Comparison of ENCODE assay signal across 1 cellular context in the genomic region with DNA sequence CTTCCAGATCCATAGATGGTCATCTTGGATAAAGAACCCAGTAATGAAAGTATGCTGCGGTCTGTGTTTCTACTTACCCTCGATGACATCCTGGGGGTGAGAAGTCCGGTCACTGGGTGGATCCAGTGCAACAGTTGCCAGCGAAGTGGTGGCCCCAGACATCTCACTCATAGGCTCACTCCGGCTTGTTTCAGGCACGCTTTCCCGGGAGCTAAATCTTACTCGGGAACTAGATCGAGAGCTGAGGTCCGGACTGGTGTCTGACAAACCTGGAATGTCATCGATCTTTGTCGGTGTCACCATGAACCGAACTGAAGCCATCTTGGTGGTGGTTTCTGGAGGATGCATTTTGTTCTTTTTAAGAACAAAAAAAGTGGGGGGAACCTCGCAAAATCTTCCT.
TF ChIP-seq lines count a peak whose summit lies in the region.

No MANE protein-coding gene starts in this region.

TF ChIP-seq in K562, 482 proteins besides CTCF, POLR2A, EP300 and RAD21 (continues in another document):
- TF ChIP-seq EZH2 (IDR thresholded peaks at IDR 0.05; ENCODE audit: borderline replicate concordance, low read depth, low read length) (no peak), MYC (IDR thresholded peaks at IDR 0.05; ENCODE audit: low read depth, low read length) (no peak), MYC (CRISPR knock-in tag; IDR thresholded peaks at IDR 0.05; ENCODE audit: borderline replicate concordance, low read depth) (0 out of 2 replicates have a peak, but pooled peaks have one; percentile 50), PTRF (tag; IDR thresholded peaks at IDR 0.05) (peak; percentile 72; the same call in 1 of the 2 replicates), HMG20B (CRISPR knock-in tag; IDR thresholded peaks at IDR 0.05) (no peak), ZNF740 (CRISPR knock-in tag; IDR thresholded peaks at IDR 0.05) (no peak), ZNF740 (tag; IDR thresholded peaks at IDR 0.05) (peak in 1 of 2 experiments; percentile 83; a peak in 2 of 4 replicates), TSHZ1 (CRISPR knock-in tag; IDR thresholded peaks at IDR 0.05) (0 out of 2 replicates have a peak, but pooled peaks have one; percentile 34), ZNF217 (CRISPR knock-in tag; IDR thresholded peaks at IDR 0.05) (no peak), ZBTB17 (CRISPR knock-in tag; IDR thresholded peaks at IDR 0.05) (peak; percentile 89), CXXC5 (CRISPR knock-in tag; IDR thresholded peaks at IDR 0.05) (peak; percentile 21), TEAD1 (CRISPR knock-in tag; IDR thresholded peaks at IDR 0.05) (peak in 1 of 2 experiments; percentile 47; a peak in 1 of 4 replicates), NCOA1 (IDR thresholded peaks at IDR 0.05; ENCODE audit: low read depth) (no peak), CAMTA2 (CRISPR knock-in tag; conservative IDR thresholded peaks at IDR 0.05) (no peak), ZNF583 (CRISPR knock-in tag; IDR thresholded peaks at IDR 0.05) (peak; percentile 74; the same call in 1 of the 2 replicates), ESRRA (IDR thresholded peaks at IDR 0.05; ENCODE audit: borderline replicate concordance, low read depth) (no peak), HINFP (tag; conservative IDR thresholded peaks at IDR 0.05; ENCODE audit: low read depth) (0 out of 2 replicates have a peak, but pooled peaks have one; percentile 27), ZNF324 (CRISPR knock-in tag; IDR thresholded peaks at IDR 0.05) (peak; percentile 65; the same call in 1 of the 2 replicates), HNRNPH1 (optimal IDR thresholded peaks at IDR 0.05; ENCODE audit: low read depth, low read length) (no peak), ZNF589 (CRISPR knock-in tag; IDR thresholded peaks at IDR 0.05; ENCODE audit: low read depth) (no peak), ZNF175 (CRISPR knock-in tag; IDR thresholded peaks at IDR 0.05; ENCODE audit: low read depth) (peak; percentile 75; the same call in 1 of the 2 replicates), ARID2 (IDR thresholded peaks at IDR 0.05) (no peak), MEF2D (tag; conservative IDR thresholded peaks at IDR 0.05; ENCODE audit: low read depth) (peak; percentile 70), ZNF592 (IDR thresholded peaks at IDR 0.05) (peak; percentile 92), KLF10 (CRISPR knock-in tag; IDR thresholded peaks at IDR 0.05) (no peak), KDM1A (IDR thresholded peaks at IDR 0.05) (no peak), ZNF766 (CRISPR knock-in tag; conservative IDR thresholded peaks at IDR 0.05) (peak; percentile 78), ZNF644 (tag; IDR thresholded peaks at IDR 0.05; ENCODE audit: low read depth) (no peak), ZNF79 (CRISPR knock-in tag; IDR thresholded peaks at IDR 0.05; ENCODE audit: low read depth) (0 out of 2 replicates have a peak, but pooled peaks have one; percentile 28), ZNF584 (CRISPR knock-in tag; IDR thresholded peaks at IDR 0.05; ENCODE audit: low read depth) (peak; percentile 62; the same call in 1 of the 2 replicates), CBX2 (IDR thresholded peaks at IDR 0.05; ENCODE audit: insufficient read depth, low read length, poor library complexity, severe bottlenecking) (no peak), BRCA1 (IDR thresholded peaks at IDR 0.05) (no peak), BRCA1 (CRISPR knock-in tag; IDR thresholded peaks at IDR 0.05) (no peak)
- TF ChIP-seq, protein P1, sequence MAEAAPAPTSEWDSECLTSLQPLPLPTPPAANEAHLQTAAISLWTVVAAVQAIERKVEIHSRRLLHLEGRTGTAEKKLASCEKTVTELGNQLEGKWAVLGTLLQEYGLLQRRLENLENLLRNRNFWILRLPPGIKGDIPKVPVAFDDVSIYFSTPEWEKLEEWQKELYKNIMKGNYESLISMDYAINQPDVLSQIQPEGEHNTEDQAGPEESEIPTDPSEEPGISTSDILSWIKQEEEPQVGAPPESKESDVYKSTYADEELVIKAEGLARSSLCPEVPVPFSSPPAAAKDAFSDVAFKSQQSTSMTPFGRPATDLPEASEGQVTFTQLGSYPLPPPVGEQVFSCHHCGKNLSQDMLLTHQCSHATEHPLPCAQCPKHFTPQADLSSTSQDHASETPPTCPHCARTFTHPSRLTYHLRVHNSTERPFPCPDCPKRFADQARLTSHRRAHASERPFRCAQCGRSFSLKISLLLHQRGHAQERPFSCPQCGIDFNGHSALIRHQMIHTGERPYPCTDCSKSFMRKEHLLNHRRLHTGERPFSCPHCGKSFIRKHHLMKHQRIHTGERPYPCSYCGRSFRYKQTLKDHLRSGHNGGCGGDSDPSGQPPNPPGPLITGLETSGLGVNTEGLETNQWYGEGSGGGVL (CRISPR knock-in tag; IDR thresholded peaks at IDR 0.05) = 0 out of 2 replicates have a peak, but pooled peaks have one; percentile 43
- TF ChIP-seq, protein P2, sequence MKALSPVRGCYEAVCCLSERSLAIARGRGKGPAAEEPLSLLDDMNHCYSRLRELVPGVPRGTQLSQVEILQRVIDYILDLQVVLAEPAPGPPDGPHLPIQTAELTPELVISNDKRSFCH (CRISPR knock-in tag; IDR thresholded peaks at IDR 0.05) = no peak
- TF ChIP-seq, protein P2 (tag; IDR thresholded peaks at IDR 0.05) = peak; percentile 95
- TF ChIP-seq, protein P3, sequence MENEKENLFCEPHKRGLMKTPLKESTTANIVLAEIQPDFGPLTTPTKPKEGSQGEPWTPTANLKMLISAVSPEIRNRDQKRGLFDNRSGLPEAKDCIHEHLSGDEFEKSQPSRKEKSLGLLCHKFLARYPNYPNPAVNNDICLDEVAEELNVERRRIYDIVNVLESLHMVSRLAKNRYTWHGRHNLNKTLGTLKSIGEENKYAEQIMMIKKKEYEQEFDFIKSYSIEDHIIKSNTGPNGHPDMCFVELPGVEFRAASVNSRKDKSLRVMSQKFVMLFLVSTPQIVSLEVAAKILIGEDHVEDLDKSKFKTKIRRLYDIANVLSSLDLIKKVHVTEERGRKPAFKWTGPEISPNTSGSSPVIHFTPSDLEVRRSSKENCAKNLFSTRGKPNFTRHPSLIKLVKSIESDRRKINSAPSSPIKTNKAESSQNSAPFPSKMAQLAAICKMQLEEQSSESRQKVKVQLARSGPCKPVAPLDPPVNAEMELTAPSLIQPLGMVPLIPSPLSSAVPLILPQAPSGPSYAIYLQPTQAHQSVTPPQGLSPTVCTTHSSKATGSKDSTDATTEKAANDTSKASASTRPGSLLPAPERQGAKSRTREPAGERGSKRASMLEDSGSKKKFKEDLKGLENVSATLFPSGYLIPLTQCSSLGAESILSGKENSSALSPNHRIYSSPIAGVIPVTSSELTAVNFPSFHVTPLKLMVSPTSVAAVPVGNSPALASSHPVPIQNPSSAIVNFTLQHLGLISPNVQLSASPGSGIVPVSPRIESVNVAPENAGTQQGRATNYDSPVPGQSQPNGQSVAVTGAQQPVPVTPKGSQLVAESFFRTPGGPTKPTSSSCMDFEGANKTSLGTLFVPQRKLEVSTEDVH (IDR thresholded peaks at IDR 0.05; ENCODE audit: low read depth, partially characterized antibody) = no peak
- TF ChIP-seq, protein P4, sequence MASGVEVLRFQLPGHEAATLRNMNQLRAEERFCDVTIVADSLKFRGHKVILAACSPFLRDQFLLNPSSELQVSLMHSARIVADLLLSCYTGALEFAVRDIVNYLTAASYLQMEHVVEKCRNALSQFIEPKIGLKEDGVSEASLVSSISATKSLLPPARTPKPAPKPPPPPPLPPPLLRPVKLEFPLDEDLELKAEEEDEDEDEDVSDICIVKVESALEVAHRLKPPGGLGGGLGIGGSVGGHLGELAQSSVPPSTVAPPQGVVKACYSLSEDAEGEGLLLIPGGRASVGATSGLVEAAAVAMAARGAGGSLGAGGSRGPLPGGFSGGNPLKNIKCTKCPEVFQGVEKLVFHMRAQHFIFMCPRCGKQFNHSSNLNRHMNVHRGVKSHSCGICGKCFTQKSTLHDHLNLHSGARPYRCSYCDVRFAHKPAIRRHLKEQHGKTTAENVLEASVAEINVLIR (CRISPR knock-in tag; IDR thresholded peaks at IDR 0.05) = peak; percentile 50; the same call in 1 of the 2 replicates
- TF ChIP-seq, protein P5, sequence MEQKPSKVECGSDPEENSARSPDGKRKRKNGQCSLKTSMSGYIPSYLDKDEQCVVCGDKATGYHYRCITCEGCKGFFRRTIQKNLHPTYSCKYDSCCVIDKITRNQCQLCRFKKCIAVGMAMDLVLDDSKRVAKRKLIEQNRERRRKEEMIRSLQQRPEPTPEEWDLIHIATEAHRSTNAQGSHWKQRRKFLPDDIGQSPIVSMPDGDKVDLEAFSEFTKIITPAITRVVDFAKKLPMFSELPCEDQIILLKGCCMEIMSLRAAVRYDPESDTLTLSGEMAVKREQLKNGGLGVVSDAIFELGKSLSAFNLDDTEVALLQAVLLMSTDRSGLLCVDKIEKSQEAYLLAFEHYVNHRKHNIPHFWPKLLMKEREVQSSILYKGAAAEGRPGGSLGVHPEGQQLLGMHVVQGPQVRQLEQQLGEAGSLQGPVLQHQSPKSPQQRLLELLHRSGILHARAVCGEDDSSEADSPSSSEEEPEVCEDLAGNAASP (IDR thresholded peaks at IDR 0.05) = no peak
